8 cellular contexts compared by ENCODE assay signal in genomic region chr7:118311121-118311803, GRCh38.
DNase-seq lines count a peak whose midpoint lies in the region; ATAC-seq and TF ChIP-seq lines count a peak whose summit lies in the region.

No MANE protein-coding gene starts in this region.

- peaks cover 4% of the 10 kb centered on the region for H3K9me3 Mint-ChIP-seq in activated T-helper 17 cell treated with anti-CD3 and anti-CD28 coated beads, Interleukin-2, amount 50 U/mL, for 72 hours

- H3K27me3 ChIP-seq in GM06990 (replicated peaks; ENCODE audit: control insufficient read depth, insufficient read depth, low read length) (no peaks in the 10 kb centered on the region), prostate gland (replicated peaks; ENCODE audit: insufficient read depth) (no peaks in the 10 kb centered on the region)

- TF ChIP-seq CTCF in GM06990 (IDR thresholded peaks at IDR 0.05; ENCODE audit: insufficient read depth, low read length, poor library complexity, severe bottlenecking), result no peak
- no peak for TF ChIP-seq CTCF in prostate gland (IDR thresholded peaks at IDR 0.05)

- WGBS in prostate gland, result 9% methylated on average over 1 of the region's 1 CpG

- H3K4me1 Mint-ChIP-seq in activated T-helper 17 cell treated with anti-CD3 and anti-CD28 coated beads, Interleukin-2, amount 50 U/mL, for 72 hours, result no peaks in the 10 kb centered on the region

- H3K4me1 ChIP-seq in prostate gland (replicated peaks), result no peaks in the 10 kb centered on the region

- ATAC-seq in GM21423 (IDR thresholded peaks at IDR 0.05; ENCODE audit: unreplicated experiment) (peak; percentile 87), HG03439 (IDR thresholded peaks at IDR 0.05; ENCODE audit: unreplicated experiment) (peak; percentile 79)
- ATAC-seq in activated T-helper 17 cell treated with anti-CD3 and anti-CD28 coated beads, Interleukin-2, amount 50 U/mL, for 72 hours (replicated peaks), result peak; percentile 42

- no peak overlapping the region for H3K4me3 ChIP-seq in GM06990 (replicated peaks; ENCODE audit: low read depth, low read length)
- no peak overlapping the region for H3K4me3 ChIP-seq in prostate gland

- no peak overlapping the region for H3K27ac ChIP-seq in prostate gland

- intact Hi-C loops in prostate gland (cut with DNase I), result no loop called here

- H3K27ac Mint-ChIP-seq in activated T-helper 17 cell treated with anti-CD3 and anti-CD28 coated beads, Interleukin-2, amount 50 U/mL, for 72 hours, result no peak overlapping the region

- H3K27me3 Mint-ChIP-seq in activated T-helper 17 cell treated with anti-CD3 and anti-CD28 coated beads, Interleukin-2, amount 50 U/mL, for 72 hours, result peaks cover 7% of the 10 kb centered on the region

- H3K36me3 ChIP-seq in GM06990 (ENCODE audit: control insufficient read depth, insufficient read depth, low read length) (no peaks in the 10 kb centered on the region), prostate gland (no peaks in the 10 kb centered on the region)

- peak; percentile 51 for DNase-seq in GM06990 (ENCODE audit: extremely low read depth, insufficient read length)
- DNase-seq in prostate gland (ENCODE audit: low spot score), result no peak
- no peak for DNase-seq in dermis blood vessel endothelial cell
- DNase-seq in Ammon's horn (ENCODE audit: low spot score), result no peak
- no peak for DNase-seq in NCI-H510A treated with DMSO at 0.1 percent for 48 hours (lab: John Stamatoyannopoulos, UW)

- H3K36me3 Mint-ChIP-seq in activated T-helper 17 cell treated with anti-CD3 and anti-CD28 coated beads, Interleukin-2, amount 50 U/mL, for 72 hours (ENCODE audit: low read depth), result no peaks in the 10 kb centered on the region

- no peaks in the 10 kb centered on the region for H3K9me3 ChIP-seq in prostate gland

- TF ChIP-seq POLR2A in prostate gland (IDR thresholded peaks at IDR 0.05), result no peak

- H3K4me3 Mint-ChIP-seq in activated T-helper 17 cell treated with anti-CD3 and anti-CD28 coated beads, Interleukin-2, amount 50 U/mL, for 72 hours, result no peak overlapping the region
